9 cellular contexts compared by ENCODE assay signal in genomic region chr5:68368686-68369359, GRCh38.
DNase-seq lines count a peak whose midpoint lies in the region; ATAC-seq lines count a peak whose summit lies in the region.
"Had no signal": no experiment of that assay in that cellular context is flagged by ENCODE, and none has a peak within 500 bp of the region (broad histone marks: within the 10 kb centered on the region; RNA-seq: fewer than 3 reads in every experiment).

No MANE protein-coding gene starts in this region.

- no peak overlapping the region for H3K4me2 ChIP-seq in trophoblast cell (ENCODE audit: low read length)

- peak overlapping the region; percentile 49 for H3K4me3 Mint-ChIP-seq in T-helper 1 cell treated with Interleukin-12 subunit alpha and Interleukin-12 subunit beta and Interleukin-4 antibody, amounts not matched to agents 30 μg/mL and 1 μg/mL, for 36 hours
- H3K4me3 Mint-ChIP-seq in activated naive CD8-positive, alpha-beta T cell treated with anti-CD3 and anti-CD28 coated beads, Interleukin-2, amount 50 U/mL, for 24 hours, result peak overlapping the region; percentile 25

- H3K27ac Mint-ChIP-seq in T-helper 1 cell treated with Interleukin-12 subunit alpha and Interleukin-12 subunit beta and Interleukin-4 antibody, amounts not matched to agents 30 μg/mL and 1 μg/mL, for 36 hours, result peak overlapping the region; percentile 80
- H3K27ac Mint-ChIP-seq in activated naive CD8-positive, alpha-beta T cell treated with anti-CD3 and anti-CD28 coated beads, Interleukin-2, amount 50 U/mL, for 24 hours, result peak overlapping the region; percentile 52

- H3K9me3 Mint-ChIP-seq in T-helper 1 cell treated with Interleukin-12 subunit alpha and Interleukin-12 subunit beta and Interleukin-4 antibody, amounts not matched to agents 30 μg/mL and 1 μg/mL, for 36 hours, result peaks cover 8% of the 10 kb centered on the region
- no peaks in the 10 kb centered on the region for H3K9me3 Mint-ChIP-seq in activated naive CD8-positive, alpha-beta T cell treated with anti-CD3 and anti-CD28 coated beads, Interleukin-2, amount 50 U/mL, for 24 hours

- H3K27me3 Mint-ChIP-seq in T-helper 1 cell treated with Interleukin-12 subunit alpha and Interleukin-12 subunit beta and Interleukin-4 antibody, amounts not matched to agents 30 μg/mL and 1 μg/mL, for 36 hours (ENCODE audit: low read depth), result peaks cover 11% of the 10 kb centered on the region
- H3K27me3 Mint-ChIP-seq in activated naive CD8-positive, alpha-beta T cell treated with anti-CD3 and anti-CD28 coated beads, Interleukin-2, amount 50 U/mL, for 24 hours, result no peaks in the 10 kb centered on the region

- no peak overlapping the region for H3K4me3 ChIP-seq in trophoblast cell (ENCODE audit: low read depth, low read length)

- no peaks in the 10 kb centered on the region for H3K27me3 ChIP-seq in trophoblast cell (ENCODE audit: insufficient read depth, low read length)

- H3K9me3 ChIP-seq in trophoblast cell (ENCODE audit: insufficient read depth, low read depth, low read length), result no peaks in the 10 kb centered on the region

- H3K18ac ChIP-seq in trophoblast cell (ENCODE audit: low read length), result no peak overlapping the region

- DNase-seq in T-helper 1 cell (no peak), NCI-H1417 treated with DMSO at 0.1 percent for 48 hours (lab: John Stamatoyannopoulos, UW) (peak; percentile 7), trophoblast cell (no peak), NCI-H82 (lab: John Stamatoyannopoulos, UW) (no peak), SKM-1 (lab: John Stamatoyannopoulos, UW; ENCODE audit: unreplicated experiment) (no peak), SIG-M5 (lab: John Stamatoyannopoulos, UW) (no peak)
- DNase-seq in activated naive CD8-positive, alpha-beta T cell treated with anti-CD3 and anti-CD28 coated beads, Interleukin-2, amount 50 U/mL, for 24 hours, result no peak
- DNase-seq: ACHN had no signal

- H2AK5ac ChIP-seq in trophoblast cell (ENCODE audit: low read length), result peak overlapping the region; percentile 59

- H4K12ac ChIP-seq in trophoblast cell (ENCODE audit: low read depth, low read length), result no peak overlapping the region

- no peak overlapping the region for H2BK12ac ChIP-seq in trophoblast cell (ENCODE audit: low read length)

- no peak overlapping the region for H3K9ac ChIP-seq in trophoblast cell (ENCODE audit: low read length)

- no peak overlapping the region for H3K27ac ChIP-seq in trophoblast cell (ENCODE audit: low read depth, low read length)

- H3K79me2 ChIP-seq in trophoblast cell (ENCODE audit: control insufficient read depth, insufficient read depth, low read length, poor library complexity), result no peaks in the 10 kb centered on the region

- no peaks in the 10 kb centered on the region for H3K36me3 ChIP-seq in trophoblast cell (ENCODE audit: control insufficient read depth in 1 of 2, insufficient read depth in 2 of 2, low read length in 2 of 2)

- H4K8ac ChIP-seq in trophoblast cell (ENCODE audit: low read depth, low read length), result no peak overlapping the region

- no peak overlapping the region for H2AFZ ChIP-seq in trophoblast cell (ENCODE audit: insufficient read depth, low read length, poor library complexity)

- H3K4me1 Mint-ChIP-seq in T-helper 1 cell treated with Interleukin-12 subunit alpha and Interleukin-12 subunit beta and Interleukin-4 antibody, amounts not matched to agents 30 μg/mL and 1 μg/mL, for 36 hours (ENCODE audit: low read depth), result peaks cover 44% of the 10 kb centered on the region
- peaks cover 43% of the 10 kb centered on the region for H3K4me1 Mint-ChIP-seq in activated naive CD8-positive, alpha-beta T cell treated with anti-CD3 and anti-CD28 coated beads, Interleukin-2, amount 50 U/mL, for 24 hours

- H3K4ac ChIP-seq in trophoblast cell (ENCODE audit: low read depth, low read length), result no peak overlapping the region

- peak; percentile 65 for ATAC-seq in activated naive CD8-positive, alpha-beta T cell treated with anti-CD3 and anti-CD28 coated beads, Interleukin-2, amount 50 U/mL, for 24 hours

- H3K36me3 Mint-ChIP-seq in T-helper 1 cell treated with Interleukin-12 subunit alpha and Interleukin-12 subunit beta and Interleukin-4 antibody, amounts not matched to agents 30 μg/mL and 1 μg/mL, for 36 hours (ENCODE audit: low read depth), result peaks cover 13% of the 10 kb centered on the region
- H3K36me3 Mint-ChIP-seq in activated naive CD8-positive, alpha-beta T cell treated with anti-CD3 and anti-CD28 coated beads, Interleukin-2, amount 50 U/mL, for 24 hours (ENCODE audit: low read depth), result no peaks in the 10 kb centered on the region

- no peak overlapping the region for H2BK120ac ChIP-seq in trophoblast cell (ENCODE audit: insufficient read depth, low read length, poor library complexity)

- H4K91ac ChIP-seq in trophoblast cell (ENCODE audit: low read depth, low read length), result no peak overlapping the region

- peaks cover 0 to 4% of the 10 kb centered on the region in 2 experiments for H3K4me1 ChIP-seq in trophoblast cell (ENCODE audit: control insufficient read depth in 1 of 2, insufficient read depth in 2 of 2, low read length in 2 of 2)

- no peak overlapping the region for H2BK5ac ChIP-seq in trophoblast cell (ENCODE audit: low read depth, low read length, poor library complexity)

- H3K14ac ChIP-seq in trophoblast cell (ENCODE audit: low read length), result no peak overlapping the region

- WGBS in trophoblast cell (ENCODE audit: extremely low coverage, insufficient coverage, insufficient read length), result no CpG with 5 or more reads among the region's 2 CpGs

- H3K23ac ChIP-seq in trophoblast cell (ENCODE audit: low read length), result no peak overlapping the region

- no peaks in the 10 kb centered on the region for H3K79me1 ChIP-seq in trophoblast cell (ENCODE audit: low read length)
